ENCODE assay signal across 21 cellular contexts in the genomic region with DNA sequence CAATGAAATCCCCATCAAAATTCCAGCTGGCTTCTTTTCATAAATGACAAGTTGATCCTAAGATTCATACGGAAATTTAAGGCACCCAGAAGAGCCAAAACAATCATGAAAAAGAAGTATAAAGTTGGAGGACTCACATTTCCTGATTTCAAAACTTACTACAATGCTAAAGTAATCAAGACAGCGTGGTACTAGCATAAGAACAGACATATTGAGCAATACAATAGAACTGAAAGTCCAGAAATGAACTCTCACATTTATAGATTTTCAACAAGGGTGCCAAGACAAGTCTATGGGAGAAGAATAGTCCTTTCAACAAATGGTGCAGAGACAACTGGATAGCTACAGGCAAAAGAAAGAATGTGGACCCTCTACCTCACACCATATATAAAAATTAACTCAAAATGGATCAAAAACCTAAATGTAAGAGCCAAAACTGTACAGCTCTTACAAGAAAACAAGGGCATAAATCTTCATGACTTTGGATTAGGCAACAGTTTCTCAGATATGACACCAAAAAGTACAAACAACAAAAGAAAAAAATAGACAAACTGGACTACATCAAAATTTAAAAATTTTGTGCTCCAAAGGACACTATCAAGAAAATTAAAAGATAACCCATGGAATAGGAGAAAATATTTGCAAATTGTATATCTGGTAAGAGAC. TPM values are rescaled to one million over a fixed set of nuclear protein-coding genes. Genes with fewer than 3 reads are reported as not detected.
DNase-seq lines count a peak whose midpoint lies in the region; ATAC-seq, FAIRE-seq and TF ChIP-seq lines count a peak whose summit lies in the region.
"Had no signal": no experiment of that assay in that cellular context is flagged by ENCODE, and none has a peak within 500 bp of the region (broad histone marks: within the 10 kb centered on the region; RNA-seq: fewer than 3 reads in every experiment).

No MANE protein-coding gene starts in this region.

- H3K27me3 ChIP-seq in small intestine (ENCODE audit: control insufficient read depth in 2 of 2, insufficient read depth in 2 of 2, low read length in 2 of 2): no peaks in the 10 kb centered on the region

- H3K4me1 Mint-ChIP-seq in activated T-cell treated with anti-CD3 and anti-CD28 coated beads, Interleukin-2, amount 50 U/mL, for 72 hours (ENCODE audit: low read depth): peaks cover 17% of the 10 kb centered on the region
- peaks cover 22% of the 10 kb centered on the region for H3K4me1 Mint-ChIP-seq in activated CD8-positive, alpha-beta T cell treated with anti-CD3 and anti-CD28 coated beads, Interleukin-2, amount 10 ng/mL, durations not matched to agents 7 days and 5 days (ENCODE audit: low read depth)
- H3K4me1 Mint-ChIP-seq in progenitor cell of endocrine pancreas (ENCODE audit: low read depth): no peaks in the 10 kb centered on the region

- H3K27ac ChIP-seq in small intestine (ENCODE audit: low read depth in 1 of 2, low read length in 1 of 2): no peak overlapping the region

- peaks cover 0 to 4% of the 10 kb centered on the region in 2 donors for H3K36me3 Mint-ChIP-seq in activated T-cell treated with anti-CD3 and anti-CD28 coated beads, Interleukin-2, amount 50 U/mL, for 72 hours (ENCODE audit: insufficient read depth in 2 of 2)
- H3K36me3 Mint-ChIP-seq in activated CD8-positive, alpha-beta T cell treated with anti-CD3 and anti-CD28 coated beads, Interleukin-2, amount 10 ng/mL, durations not matched to agents 7 days and 5 days (ENCODE audit: low read depth): peaks cover 28% of the 10 kb centered on the region
- H3K36me3 Mint-ChIP-seq in progenitor cell of endocrine pancreas (ENCODE audit: insufficient read depth): peaks cover 24% of the 10 kb centered on the region

- peaks cover 7% of the 10 kb centered on the region for H3K27me3 Mint-ChIP-seq in activated T-cell treated with anti-CD3 and anti-CD28 coated beads, Interleukin-2, amount 50 U/mL, for 72 hours (ENCODE audit: low read depth)
- H3K27me3 Mint-ChIP-seq in activated CD8-positive, alpha-beta T cell treated with anti-CD3 and anti-CD28 coated beads, Interleukin-2, amount 10 ng/mL, durations not matched to agents 7 days and 5 days (ENCODE audit: low read depth): no peaks in the 10 kb centered on the region
- H3K27me3 Mint-ChIP-seq in progenitor cell of endocrine pancreas: no peaks in the 10 kb centered on the region
- H3K27me3 Mint-ChIP-seq: activated CD4-positive, alpha-beta T cell treated with anti-CD3 and anti-CD28 coated beads, Interleukin-2, amount 10 ng/mL, durations not matched to agents 7 days and 5 days; memory B cell had no signal

- H3K9me3 Mint-ChIP-seq in activated T-cell treated with anti-CD3 and anti-CD28 coated beads, Interleukin-2, amount 50 U/mL, for 72 hours: no peaks in the 10 kb centered on the region
- no peaks in the 10 kb centered on the region for H3K9me3 Mint-ChIP-seq in activated CD8-positive, alpha-beta T cell treated with anti-CD3 and anti-CD28 coated beads, Interleukin-2, amount 10 ng/mL, durations not matched to agents 7 days and 5 days (ENCODE audit: insufficient read depth)
- peaks cover 22% of the 10 kb centered on the region for H3K9me3 Mint-ChIP-seq in progenitor cell of endocrine pancreas (ENCODE audit: low read depth)
- H3K9me3 Mint-ChIP-seq: activated CD4-positive, alpha-beta T cell treated with anti-CD3 and anti-CD28 coated beads, Interleukin-2, amount 10 ng/mL, durations not matched to agents 7 days and 5 days; memory B cell had no signal

- ATAC-seq in activated T-cell treated with anti-CD3 and anti-CD28 coated beads, Interleukin-2, amount 50 U/mL, for 72 hours (replicated peaks in 1 of 2): no peak
- no peak for ATAC-seq in activated CD8-positive, alpha-beta T cell treated with anti-CD3 and anti-CD28 coated beads, Interleukin-2, amount 10 ng/mL, durations not matched to agents 7 days and 5 days
- ATAC-seq: PC-3 had no signal

- no peaks in the 10 kb centered on the region for H3K9me3 ChIP-seq in small intestine (ENCODE audit: control insufficient read depth, low read depth)
- H3K9me3 ChIP-seq: SK-N-SH had no signal

- peak overlapping the region in 1 of 2 donors; percentile 45 for H3K4me3 Mint-ChIP-seq in activated T-cell treated with anti-CD3 and anti-CD28 coated beads, Interleukin-2, amount 50 U/mL, for 72 hours
- H3K4me3 Mint-ChIP-seq in activated CD8-positive, alpha-beta T cell treated with anti-CD3 and anti-CD28 coated beads, Interleukin-2, amount 10 ng/mL, durations not matched to agents 7 days and 5 days: no peak overlapping the region
- H3K4me3 Mint-ChIP-seq in progenitor cell of endocrine pancreas (ENCODE audit: low read depth): no peak overlapping the region
- H3K4me3 Mint-ChIP-seq: activated CD4-positive, alpha-beta T cell treated with anti-CD3 and anti-CD28 coated beads, Interleukin-2, amount 10 ng/mL, durations not matched to agents 7 days and 5 days; memory B cell; nephron progenitor cell had no signal

- peak; percentile 19 for FAIRE-seq in small intestine (lab: Jason Lieb, UNC)
- FAIRE-seq: endometrium, TTC549 had no signal

- H3K4me3 ChIP-seq in small intestine (ENCODE audit: low read depth in 1 of 2, low read length in 2 of 2): no peak overlapping the region

- CTCF ChIA-PET in activated CD8-positive, alpha-beta T cell treated with anti-CD3 and anti-CD28 coated beads, Interleukin-2, amount 10 ng/mL, durations not matched to agents 7 days and 5 days (lab: Charles Lee): interaction anchor here (1.6 kb wide), 1 partner anchor 21 kb away, joined by 3 read pairs; no protein-coding TSS in a partner anchor

- DNase-seq in activated T-cell treated with anti-CD3 and anti-CD28 coated beads, Interleukin-2, amount 50 U/mL, for 72 hours: no peak
- no peak for DNase-seq in activated T-cell treated with anti-CD3 and anti-CD28 coated beads, Interleukin-2, amount 50 U/mL, for 48 hours
- no peak for DNase-seq in activated CD8-positive, alpha-beta T cell treated with anti-CD3 and anti-CD28 coated beads, Interleukin-2, amount 10 ng/mL, durations not matched to agents 7 days and 5 days
- DNase-seq in fibroblast of gingiva (ENCODE audit: low read depth): peak; percentile 67
- DNase-seq in small intestine: no peak
- no peak for DNase-seq in SW480 (ENCODE audit: low spot score)
- DNase-seq in medulla oblongata (ENCODE audit: extremely low spot score): no peak
- DNase-seq in progenitor cell of endocrine pancreas (ENCODE audit: low spot score, unreplicated experiment): no peak
- DNase-seq: activated CD4-positive, alpha-beta T cell treated with anti-CD3 and anti-CD28 coated beads, Interleukin-2, amount 10 ng/mL, durations not matched to agents 7 days and 5 days; anterior cingulate cortex; glutamatergic neuron; Karpas-422; NCI-H187; NCI-H446; nephron progenitor cell; PC-3; SK-N-SH had no signal

- POLR2A ChIA-PET in activated CD8-positive, alpha-beta T cell treated with anti-CD3 and anti-CD28 coated beads, Interleukin-2, amount 10 ng/mL, durations not matched to agents 7 days and 5 days (lab: Charles Lee): interaction anchor here (1.0 kb wide), 1 partner anchor 16 kb away, joined by 4 read pairs; no protein-coding TSS in a partner anchor

- peak overlapping the region; percentile 63 for H3K27ac Mint-ChIP-seq in activated T-cell treated with anti-CD3 and anti-CD28 coated beads, Interleukin-2, amount 50 U/mL, for 72 hours
- H3K27ac Mint-ChIP-seq in activated CD8-positive, alpha-beta T cell treated with anti-CD3 and anti-CD28 coated beads, Interleukin-2, amount 10 ng/mL, durations not matched to agents 7 days and 5 days: peak overlapping the region; percentile 30
- H3K27ac Mint-ChIP-seq in progenitor cell of endocrine pancreas: no peak overlapping the region
- H3K27ac Mint-ChIP-seq: activated CD4-positive, alpha-beta T cell treated with anti-CD3 and anti-CD28 coated beads, Interleukin-2, amount 10 ng/mL, durations not matched to agents 7 days and 5 days; memory B cell; nephron progenitor cell had no signal

- TF ChIP-seq CTCF in progenitor cell of endocrine pancreas (IDR thresholded peaks at IDR 0.05; ENCODE audit: unreplicated experiment): no peak

- no peaks in the 10 kb centered on the region for H3K4me1 ChIP-seq in small intestine (ENCODE audit: control insufficient read depth in 2 of 2, insufficient read depth in 1 of 2, low read depth in 1 of 2, low read length in 1 of 2)

- 59 to 63% (median 61%) methylated on average over 2 of the region's 2 CpGs for WGBS in small intestine, 3 donors

- H3K36me3 ChIP-seq in small intestine (ENCODE audit: control insufficient read depth in 2 of 2, insufficient read depth in 2 of 2, low read length in 2 of 2): no peaks in the 10 kb centered on the region

RNA-seq across cellular contexts. Expression of a gene that starts 28.5 kb away (rescaled TPM):
- 100 to 1,000 TPM; 148 to 166 TPM for total RNA-seq in activated T-cell treated with anti-CD3 and anti-CD28 coated beads, Interleukin-2, amount 50 U/mL, for 72 hours
- 100 to 1,000 TPM; 286 to 303 TPM for total RNA-seq in activated CD8-positive, alpha-beta T cell treated with anti-CD3 and anti-CD28 coated beads, Interleukin-2, amount 10 ng/mL, durations not matched to agents 7 days and 5 days
- polyA plus RNA-seq in small intestine: 10 to 100 TPM in 1 of 3 donors, 1 to 10 TPM in 2; 3.8 to 11.1 (median 7.0) TPM
- not detected in 2 replicates for total RNA-seq in progenitor cell of endocrine pancreas
- total RNA-seq: H4, PC-3 had no signal
- polyA plus RNA-seq: SK-N-SH had no signal

RNA-seq across cellular contexts. Expression of a gene that starts 35.4 kb away (rescaled TPM):
- total RNA-seq in activated T-cell treated with anti-CD3 and anti-CD28 coated beads, Interleukin-2, amount 50 U/mL, for 72 hours: 10 to 100 TPM; 12.6 to 12.8 TPM
- 1 to 10 TPM; 4.7 to 5.4 TPM for total RNA-seq in activated CD8-positive, alpha-beta T cell treated with anti-CD3 and anti-CD28 coated beads, Interleukin-2, amount 10 ng/mL, durations not matched to agents 7 days and 5 days
- polyA plus RNA-seq in small intestine: 10 to 100 TPM; 17.2 to 29.0 (median 17.8) TPM
- total RNA-seq in progenitor cell of endocrine pancreas: 34.0 and 34.7 TPM in 2 replicates

Comparison
In these comparisons a context has a peak if more than half of its experiments do, and no peak if none do; other contexts are left out.
1. RNA of a gene that starts 28.5 kb away (total RNA-seq): 286 to 303 TPM in activated CD8-positive, alpha-beta T cell treated with anti-CD3 and anti-CD28 coated beads, Interleukin-2, amount 10 ng/mL, durations not matched to agents 7 days and 5 days and 148 to 166 TPM in activated T-cell treated with anti-CD3 and anti-CD28 coated beads, Interleukin-2, amount 50 U/mL, for 72 hours; not detected in progenitor cell of endocrine pancreas; every median in the first group is over 100 times any median in the second.